21 cellular contexts compared by ENCODE assay signal in the genomic region with DNA sequence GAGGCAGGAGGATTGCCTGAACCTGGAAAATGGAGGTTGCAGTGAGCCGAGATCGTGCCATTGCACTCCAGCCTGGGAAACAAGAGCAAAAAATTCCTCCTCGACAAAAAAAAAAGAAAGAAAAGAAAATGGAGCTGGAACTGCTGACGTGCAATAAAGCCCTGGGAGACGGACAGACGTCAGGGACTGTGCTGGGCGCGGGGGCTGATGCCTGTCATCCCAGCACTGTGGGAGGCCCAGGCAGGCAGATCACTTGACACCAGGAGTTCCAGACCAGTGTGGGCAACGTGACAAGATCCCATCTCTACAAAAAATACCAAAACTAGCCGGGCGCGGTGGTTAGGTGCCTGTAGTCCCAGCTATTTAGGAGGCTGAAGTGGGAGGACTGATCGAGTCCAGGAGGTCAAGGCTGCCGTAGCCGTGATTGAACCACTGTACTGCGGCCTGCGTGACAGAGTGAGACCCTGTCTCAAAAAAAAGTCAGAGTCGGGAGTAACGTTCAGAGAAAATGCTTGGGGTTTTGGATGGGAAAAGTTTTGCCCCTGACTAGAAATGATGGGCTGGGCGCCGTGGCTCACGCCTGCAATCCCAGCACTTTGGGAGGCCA. TPM values are rescaled to one million over a fixed set of nuclear protein-coding genes. Genes with fewer than 3 reads are reported as not detected.
DNase-seq lines count a peak whose midpoint lies in the region; ATAC-seq and TF ChIP-seq lines count a peak whose summit lies in the region.
"Had no signal": no experiment of that assay in that cellular context is flagged by ENCODE, and none has a peak within 500 bp of the region (broad histone marks: within the 10 kb centered on the region; RNA-seq: fewer than 3 reads in every experiment).

No MANE protein-coding gene starts in this region.

- H3K4me2 ChIP-seq in IMR-90 (ENCODE audit: low read depth, low read length) (no peak overlapping the region), osteoblast (ENCODE audit: insufficient read depth, low read length) (no peak overlapping the region)
- H3K4me2 ChIP-seq: hepatocyte had no signal

- BruUV-seq in IMR-90 (replicated peaks; lab: Mats Ljungman, UMichigan): no TSS peak

- H4K5ac ChIP-seq in IMR-90 (ENCODE audit: low read depth, low read length): no peak overlapping the region

- no peak for TF ChIP-seq POLR2A in IMR-90 (IDR thresholded peaks at IDR 0.05; ENCODE audit: low read depth, low read length)

- H3K9me3 ChIP-seq in IMR-90 (ENCODE audit: control insufficient read depth, insufficient read depth, low read length) (no peaks in the 10 kb centered on the region), osteoblast (ENCODE audit: low read depth, low read length) (no peaks in the 10 kb centered on the region)
- H3K9me3 ChIP-seq: breast epithelium, SJSA1, thoracic aorta had no signal

- H3K4me3 ChIP-seq in IMR-90 (ENCODE audit: insufficient read depth, low read depth, low read length) (no peak overlapping the region), dorsolateral prefrontal cortex (peak overlapping the region in 2 of 59 donors; percentile 73 to 74), osteoblast (ENCODE audit: insufficient read depth, low read length) (no peak overlapping the region)
- H3K4me3 ChIP-seq: breast epithelium, hepatocyte, lung, SJSA1, thoracic aorta had no signal

- intact Hi-C loops in IMR-90 (cut with micrococcal nuclease) (no loop called here), dorsolateral prefrontal cortex (cut with DNase I) (loop anchor here in 1 of 2 donors (5.0 kb wide), 1 partner anchor 117 kb away; a partner anchor contains a TSS)

- H2BK5ac ChIP-seq in IMR-90 (ENCODE audit: low read depth, low read length, poor library complexity, severe bottlenecking): no peak overlapping the region

- no peak overlapping the region for H4K91ac ChIP-seq in IMR-90 (ENCODE audit: insufficient read depth, low read depth, low read length)

- no peak overlapping the region for H3K9ac ChIP-seq in IMR-90 (ENCODE audit: low read depth, low read length)
- H3K9ac ChIP-seq: parathyroid adenoma had no signal

- dilution Hi-C loops in IMR-90 (cut with HindIII; ENCODE audit: low sequenced_read_pairs, unreplicated experiment): no loop called here

- H3K56ac ChIP-seq in IMR-90 (ENCODE audit: extremely low read depth, insufficient read depth, low read length): no peak overlapping the region

- no peak for TF ChIP-seq CTCF in IMR-90 (conservative IDR thresholded peaks at IDR 0.05; ENCODE audit: low read depth, low read length)
- no peak for TF ChIP-seq CTCF in dorsolateral prefrontal cortex (IDR thresholded peaks at IDR 0.05 in 54 of 56, conservative IDR thresholded peaks at IDR 0.05 in 2 of 56; ENCODE audit: low read depth in 1 of 56, partially characterized antibody in 56 of 56)
- TF ChIP-seq CTCF in osteoblast (IDR thresholded peaks at IDR 0.05; ENCODE audit: extremely low read depth, low read depth, low read length): no peak

- no peaks in the 10 kb centered on the region for H3K79me1 ChIP-seq in IMR-90 (ENCODE audit: low read depth in 1 of 2, low read length in 2 of 2)

- no peaks in the 10 kb centered on the region for H3K27me3 ChIP-seq in IMR-90 (ENCODE audit: control insufficient read depth, insufficient read depth, low read length)
- no peaks in the 10 kb centered on the region for H3K27me3 ChIP-seq in dorsolateral prefrontal cortex
- H3K27me3 ChIP-seq in osteoblast (ENCODE audit: insufficient read depth, low read length): no peaks in the 10 kb centered on the region
- H3K27me3 ChIP-seq: breast epithelium, hepatocyte, SJSA1 had no signal

- H2BK120ac ChIP-seq in IMR-90 (ENCODE audit: low read depth, low read length): no peak overlapping the region

- H3K9me1 ChIP-seq in IMR-90 (ENCODE audit: insufficient read depth, low read length): no peaks in the 10 kb centered on the region

- H3K14ac ChIP-seq in IMR-90 (replicated peaks; ENCODE audit: low read depth, low read length): no peak overlapping the region

- H3K79me2 ChIP-seq in osteoblast (ENCODE audit: insufficient read depth, low read length): no peaks in the 10 kb centered on the region
- H3K79me2 ChIP-seq: hepatocyte, parathyroid adenoma had no signal

- no peak overlapping the region for H3K4ac ChIP-seq in IMR-90 (ENCODE audit: low read depth, low read length)

- DNase-seq in IMR-90 (no peak), dorsolateral prefrontal cortex (no peak), osteoblast (ENCODE audit: insufficient read length, low spot score, missing footprints) (peak; percentile 41), NOMO-1 (lab: John Stamatoyannopoulos, UW; ENCODE audit: unreplicated experiment in 2 of 2) (no peak), cerebellar nuclear complex (lab: John Stamatoyannopoulos, UW) (no peak)
- DNase-seq: activated CD8-positive, alpha-beta memory T cell treated with anti-CD3 and anti-CD28 coated beads, Interleukin-2, amount 50 U/mL, for 48 hours; CD4-positive, CD25-positive, alpha-beta regulatory T cell; foreskin fibroblast; HFFc6; NCI-H1092 treated with DMSO at 0.1 percent for 48 hours; NCI-H2081; T-helper 2 cell had no signal

- no peak overlapping the region for H2BK15ac ChIP-seq in IMR-90 (ENCODE audit: low read depth, low read length)

- no peak for ATAC-seq in IMR-90 (ENCODE audit: low read depth)
- ATAC-seq in HG03521 (IDR thresholded peaks at IDR 0.05; ENCODE audit: unreplicated experiment): no peak
- ATAC-seq: stimulated activated effector memory CD8-positive, alpha-beta T cell treated with anti-CD3 and anti-CD28 coated beads, Interleukin-12 subunit alpha, Interleukin-12 subunit beta, amount 100 ng/mL, for 72 hours had no signal

- CTCF ChIA-PET in IMR-90 (lab: Yijun Ruan, JAX): no interaction called here

- no peak for TF ChIP-seq RAD21 in IMR-90 (IDR thresholded peaks at IDR 0.05; ENCODE audit: low read length)

- H3K36me3 ChIP-seq in IMR-90 (ENCODE audit: control insufficient read depth, insufficient read depth, low read length) (no peaks in the 10 kb centered on the region), osteoblast (ENCODE audit: insufficient read depth, low read length) (no peaks in the 10 kb centered on the region)
- H3K36me3 ChIP-seq: breast epithelium, SJSA1, thoracic aorta had no signal

- peaks cover 5% of the 10 kb centered on the region; the same call in 1 of the 2 replicates for H3K4me1 ChIP-seq in IMR-90 (ENCODE audit: control insufficient read depth, insufficient read depth, low read length)
- H3K4me1 ChIP-seq in osteoblast (ENCODE audit: insufficient read depth, low read length): peaks cover 7% of the 10 kb centered on the region
- H3K4me1 ChIP-seq: parathyroid adenoma had no signal

- H3K23ac ChIP-seq in IMR-90 (ENCODE audit: low read depth, low read length): no peak overlapping the region

- no peak overlapping the region for H3K27ac ChIP-seq in IMR-90 (ENCODE audit: insufficient read depth, low read length)
- H3K27ac ChIP-seq in dorsolateral prefrontal cortex: peak overlapping the region; percentile 65 to 100 (median 97)
- no peak overlapping the region for H3K27ac ChIP-seq in osteoblast (ENCODE audit: low read depth, low read length)
- H3K27ac ChIP-seq: breast epithelium, epithelial cell of prostate, hepatocyte, parathyroid adenoma, SJSA1, thoracic aorta had no signal

- 82% methylated on average over 8 of the region's 22 CpGs; no CpG with 5 or more reads in 1 of the 2 experiments for WGBS in IMR-90 (ENCODE audit: extremely low coverage in 2 of 2, insufficient read length in 1 of 2), 2 experiments

- POLR2A ChIA-PET in IMR-90 (lab: Charles Lee; ENCODE audit: unreplicated experiment): interaction anchor here (0.5 kb wide), 1 partner anchor 33 kb away, joined by 3 read pairs; no protein-coding TSS in a partner anchor

- H2AFZ ChIP-seq in IMR-90 (replicated peaks; ENCODE audit: low read length, poor library complexity) (no peak overlapping the region), osteoblast (ENCODE audit: low read length) (no peak overlapping the region)
- H2AFZ ChIP-seq: hepatocyte, parathyroid adenoma had no signal

- no peaks in the 10 kb centered on the region for H4K20me1 ChIP-seq in IMR-90 (ENCODE audit: insufficient read depth, low read length)
- H4K20me1 ChIP-seq in osteoblast (ENCODE audit: insufficient read depth, low read length): no peaks in the 10 kb centered on the region

- no peak overlapping the region for H2AK5ac ChIP-seq in IMR-90 (ENCODE audit: low read depth, low read length)

- H2AK9ac ChIP-seq in IMR-90 (replicated peaks; ENCODE audit: low read depth, low read length, poor library complexity): peak overlapping the region; percentile 72

- H2BK20ac ChIP-seq in IMR-90 (ENCODE audit: low read depth, low read length): no peak overlapping the region

- in situ Hi-C loops in IMR-90 (cut with MboI; ENCODE audit: low sequenced_read_pairs): no loop called here

- H3K18ac ChIP-seq in IMR-90 (ENCODE audit: low read depth, low read length): no peak overlapping the region

- H4K8ac ChIP-seq in IMR-90 (ENCODE audit: low read depth in 2 of 2, low read length in 2 of 2): no peak overlapping the region

RNA-seq across cellular contexts. Expression of a gene that starts 3.6 kb away (rescaled TPM):
- total RNA-seq in IMR-90 (2012; rRNA removed) (under 0.01 TPM in 1 of 2 replicates, not detected in the other), dorsolateral prefrontal cortex (10 to 100 TPM in 118 of 120 experiments, 1 to 10 TPM in 2; 4.0 to 63.5 (median 26.5) TPM), osteoblast (1.2 and 1.8 TPM in 2 replicates)
- 0.09 and 0.11 TPM in 2 replicates for polyA plus RNA-seq in IMR-90 (2012; rRNA removed)
- polyA plus RNA-seq in IMR-90 (2012; cell fraction: cytosol; rRNA removed): 0.03 and 0.10 TPM in 2 replicates
- polyA plus RNA-seq in IMR-90 (2012; cell fraction: nucleus; rRNA removed; ENCODE audit: low replicate concordance): 0.17 and 0.24 TPM in 2 replicates
- total RNA-seq: CD4-positive, CD25-positive, alpha-beta regulatory T cell; SJSA1 had no signal

RNA-seq across cellular contexts. Expression of a gene that starts 10.8 kb away (rescaled TPM):
- total RNA-seq in IMR-90 (2012; rRNA removed) (0.83 and 1.1 TPM in 2 replicates), dorsolateral prefrontal cortex (100 to 1,000 TPM in 33 of 120 experiments, 10 to 100 TPM in 87; 27.4 to 258 (median 73.3) TPM), osteoblast (2.4 and 4.3 TPM in 2 replicates)
- polyA plus RNA-seq in IMR-90 (2012; rRNA removed): 6.1 and 9.2 TPM in 2 replicates
- polyA plus RNA-seq in IMR-90 (2012; cell fraction: cytosol; rRNA removed): 6.9 and 16.6 TPM in 2 replicates
- polyA plus RNA-seq in IMR-90 (2012; cell fraction: nucleus; rRNA removed; ENCODE audit: low replicate concordance): 5.7 and 10.7 TPM in 2 replicates
- total RNA-seq: CD4-positive, CD25-positive, alpha-beta regulatory T cell had no signal
- polyA plus RNA-seq: CD4-positive, CD25-positive, alpha-beta regulatory T cell had no signal

RNA-seq across cellular contexts. Expression of a gene that starts 17.6 kb away (rescaled TPM):
- total RNA-seq in IMR-90 (2012; rRNA removed) (141 and 149 TPM in 2 replicates), dorsolateral prefrontal cortex (100 to 1,000 TPM in 12 of 120 experiments, 10 to 100 TPM in 108; 56.0 to 114 (median 86.3) TPM), osteoblast (53.9 and 58.9 TPM in 2 replicates)
- polyA plus RNA-seq in IMR-90 (2012; rRNA removed): 157 and 172 TPM in 2 replicates
- polyA plus RNA-seq in IMR-90 (2012; cell fraction: cytosol; rRNA removed): 121 and 215 TPM in 2 replicates
- polyA plus RNA-seq in IMR-90 (2012; cell fraction: nucleus; rRNA removed; ENCODE audit: low replicate concordance): 86.1 and 87.0 TPM in 2 replicates

RNA-seq across cellular contexts. Expression of a gene that starts 24.8 kb away (rescaled TPM):
- total RNA-seq in IMR-90 (2012; rRNA removed) (not detected in 2 replicates), dorsolateral prefrontal cortex (10 to 100 TPM in 10 of 120 experiments, 1 to 10 TPM in 109, under 1 TPM in 1; 0.94 to 16.5 (median 3.5) TPM), osteoblast (under 0.01 and 0.59 TPM in 2 replicates)
- polyA plus RNA-seq in IMR-90 (2012; rRNA removed): not detected in 2 replicates
- not detected in 2 replicates for polyA plus RNA-seq in IMR-90 (2012; cell fraction: cytosol; rRNA removed)
- polyA plus RNA-seq in IMR-90 (2012; cell fraction: nucleus; rRNA removed; ENCODE audit: low replicate concordance): 0.16 and 0.21 TPM in 2 replicates
- total RNA-seq: SJSA1 had no signal

RNA-seq across cellular contexts. Expression of a gene that starts 25.6 kb away (rescaled TPM):
- total RNA-seq in IMR-90 (2012; rRNA removed) (53.9 and 61.1 TPM in 2 replicates), dorsolateral prefrontal cortex (100 to 1,000 TPM; 111 to 235 (median 165) TPM), osteoblast (138 and 139 TPM in 2 replicates)
- 209 and 239 TPM in 2 replicates for polyA plus RNA-seq in IMR-90 (2012; rRNA removed)
- 37.1 and 43.3 TPM in 2 replicates for polyA plus RNA-seq in IMR-90 (2012; cell fraction: cytosol; rRNA removed)
- polyA plus RNA-seq in IMR-90 (2012; cell fraction: nucleus; rRNA removed; ENCODE audit: low replicate concordance): 2,162 and 3,411 TPM in 2 replicates

Comparison
In these comparisons a context has a peak if more than half of its experiments do, and no peak if none do; other contexts are left out.
1. H3K27ac ChIP-seq: peak in dorsolateral prefrontal cortex (59 of 59); none in IMR-90 (single experiment) and osteoblast (single experiment).